Comparison of ENCODE assay signal across 27 cellular contexts in the genomic region with DNA sequence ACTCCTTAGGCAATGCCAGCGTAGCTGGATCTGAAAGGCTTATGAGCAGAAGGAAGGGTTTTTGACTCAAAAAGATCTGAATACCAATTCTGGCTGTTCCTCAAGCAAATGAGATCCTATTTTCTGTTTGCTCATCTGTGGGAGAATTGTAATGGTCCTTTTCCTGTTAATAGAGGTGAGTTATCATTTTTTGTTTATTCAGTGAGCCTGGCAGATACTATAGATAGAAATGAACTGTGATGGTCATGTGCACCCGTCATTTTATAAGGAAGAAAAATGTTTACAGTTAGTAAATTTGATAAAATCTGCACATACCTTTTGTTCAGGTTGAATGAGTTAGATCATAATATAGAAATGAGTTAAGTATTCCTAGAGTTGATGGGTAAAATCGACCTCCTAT.
A peak's percentile ranks its signal among the peaks of the same experiment; 100 is the strongest.
DNase-seq lines count a peak whose midpoint lies in the region; ATAC-seq, FAIRE-seq and TF ChIP-seq lines count a peak whose summit lies in the region.
"Had no signal": no experiment of that assay in that cellular context is flagged by ENCODE, and none has a peak within 500 bp of the region (broad histone marks: within the 10 kb centered on the region; RNA-seq: fewer than 3 reads in every experiment).

No MANE protein-coding gene starts in this region.

- POLR2A ChIA-PET in PC-3 (lab: Charles Lee; ENCODE audit: unreplicated experiment), result no interaction called here
- POLR2A ChIA-PET in GM12878 (lab: Charles Lee), result no interaction called here

- TF ChIP-seq RAD21 in GM12878 (IDR thresholded peaks at IDR 0.05; ENCODE audit: insufficient read depth, low read depth, low read length), result no peak

- H3K9ac ChIP-seq in PC-3 (ENCODE audit: low read length), result no peak overlapping the region
- no peak overlapping the region for H3K9ac ChIP-seq in GM12878 (ENCODE audit: control insufficient read depth, insufficient read depth, low read length)
- H3K9ac ChIP-seq: BLaER1 had no signal

- H3K79me2 ChIP-seq in PC-3 (ENCODE audit: low read length), result no peaks in the 10 kb centered on the region
- H3K79me2 ChIP-seq in GM12878 (ENCODE audit: control insufficient read depth, insufficient read depth, low read length), result no peaks in the 10 kb centered on the region

- no TSS peak for BruUV-seq in PC-3 (replicated peaks; lab: Mats Ljungman, UMichigan)
- no TSS peak for BruUV-seq in GM12878 (replicated peaks; lab: Mats Ljungman, UMichigan)

- no peaks in the 10 kb centered on the region for H3F3A ChIP-seq in PC-3 (ENCODE audit: low read length, unreplicated experiment)

- H3K27ac ChIP-seq in PC-3 (ENCODE audit: low read length), result no peak overlapping the region
- no peak overlapping the region for H3K27ac ChIP-seq in GM12878 (ENCODE audit: control insufficient read depth, insufficient read depth)
- H3K27ac ChIP-seq: BLaER1 had no signal

- H3K9me2 ChIP-seq in PC-3 (replicated peaks; ENCODE audit: low read length), result no peaks in the 10 kb centered on the region

- SMC1A ChIA-PET in GM12878 (lab: Charles Lee; ENCODE audit: uncharacterized antibody, unreplicated experiment), result interaction anchor here (0.6 kb wide), 1 partner anchor 85 kb away, joined by 3 read pairs; no protein-coding TSS in a partner anchor

- H3K36me3 ChIP-seq in PC-3 (ENCODE audit: low read depth, low read length), result no peaks in the 10 kb centered on the region
- peaks cover 0 to 5% of the 10 kb centered on the region in 2 experiments; a peak in 2 of 4 replicates for H3K36me3 ChIP-seq in GM12878 (ENCODE audit: control insufficient read depth in 2 of 2, insufficient read depth in 2 of 2, low read length in 1 of 2)

- CTCF ChIA-PET in PC-3 (lab: Charles Lee) (no interaction called here), GM12878 (lab: Yijun Ruan, JAX) (no interaction called here)

- in situ Hi-C loops in GM12878 (cut with MboI), result no loop called here

- TF ChIP-seq CTCF in LNCaP clone FGC (IDR thresholded peaks at IDR 0.05; ENCODE audit: control insufficient read depth, extremely low read depth, insufficient read depth), result no peak
- no peak for TF ChIP-seq CTCF in PC-3 (conservative IDR thresholded peaks at IDR 0.05; ENCODE audit: low read depth, low read length)
- TF ChIP-seq CTCF in GM12878 (IDR thresholded peaks at IDR 0.05 in 2 of 3, conservative IDR thresholded peaks at IDR 0.05 in 1 of 3; ENCODE audit: control insufficient read depth in 2 of 3, extremely low read depth in 1 of 3, insufficient read depth in 1 of 3, low read depth in 3 of 3, low read length in 3 of 3), result no peak

- TF ChIP-seq EP300 in GM12878 (IDR thresholded peaks at IDR 0.05; ENCODE audit: borderline replicate concordance in 1 of 2, control insufficient read depth in 1 of 2, low read depth in 2 of 2, low read length in 2 of 2), result no peak

- H2AFZ ChIP-seq in PC-3 (ENCODE audit: low read length) (no peak overlapping the region), GM12878 (ENCODE audit: control insufficient read depth, low read depth, low read length) (no peak overlapping the region)

- peak; percentile 77 for ATAC-seq in PC-3
- no peak for ATAC-seq in GM12878
- ATAC-seq in GM18502 (IDR thresholded peaks at IDR 0.05; ENCODE audit: poor library complexity, unreplicated experiment), result no peak
- ATAC-seq in HG03095 (IDR thresholded peaks at IDR 0.05; ENCODE audit: unreplicated experiment), result no peak

- peaks cover 6% of the 10 kb centered on the region; the same call in 1 of the 2 replicates for H3K4me1 ChIP-seq in PC-3 (ENCODE audit: insufficient read depth, low read length)
- no peaks in the 10 kb centered on the region for H3K4me1 ChIP-seq in GM12878 (ENCODE audit: control insufficient read depth, insufficient read depth, low read length)
- H3K4me1 ChIP-seq: BE2C, BLaER1 had no signal

- H4K20me1 ChIP-seq in PC-3 (ENCODE audit: low read length) (no peaks in the 10 kb centered on the region), GM12878 (ENCODE audit: control insufficient read depth, insufficient read depth) (no peaks in the 10 kb centered on the region)
- H4K20me1 ChIP-seq: BLaER1 had no signal

- TF ChIP-seq POLR2A in GM12878 (IDR thresholded peaks at IDR 0.05; ENCODE audit: low read depth, low read length), result no peak

- DNase-seq in LNCaP clone FGC (ENCODE audit: low read depth) (peak; percentile 62), NCI-H146 (lab: John Stamatoyannopoulos, UW) (peak; percentile 79), PC-3 (peak; percentile 8), GM12878 (ENCODE audit: low read depth, low spot score) (no peak), LoVo (ENCODE audit: low spot score) (no peak)
- no peak for DNase-seq in stimulated activated naive CD4-positive, alpha-beta T cell (lab: John Stamatoyannopoulos, UW)
- DNase-seq: 8988T; ACHN; BE2C; C1 segment of cervical spinal cord; CD4-positive, alpha-beta memory T cell; CD4-positive, CD25-positive, alpha-beta regulatory T cell; CD8-positive, alpha-beta memory T cell; COR-L47; DMS 273 treated with DMSO at 0.1 percent for 48 hours; DMS153; DMS53; DMS79; DND-41; EL; GDM1 had no signal

- WGBS in GM12878 (ENCODE audit: insufficient coverage, insufficient replicate concordance, low lambda C conversion rate, missing lambda C conversion rate), result 64% methylated on average over 3 of the region's 3 CpGs

- H3K9me3 ChIP-seq in PC-3 (ENCODE audit: low read length) (no peaks in the 10 kb centered on the region), GM12878 (replicated peaks; ENCODE audit: control insufficient read depth, insufficient read depth, low read length) (no peaks in the 10 kb centered on the region)
- H3K9me3 ChIP-seq: BE2C, BLaER1 had no signal

- RAD21 ChIA-PET in GM12878 (lab: Charles Lee; ENCODE audit: unreplicated experiment), result no interaction called here

- intact Hi-C loops in PC-3 (cut with micrococcal nuclease) (no loop called here), GM12878 (cut with micrococcal nuclease; ENCODE audit: unreplicated experiment) (no loop called here)

- H3K27me3 ChIP-seq in PC-3 (ENCODE audit: low read length), result no peaks in the 10 kb centered on the region
- no peaks in the 10 kb centered on the region for H3K27me3 ChIP-seq in GM12878 (replicated peaks in 1 of 2; ENCODE audit: control insufficient read depth in 2 of 2, insufficient read depth in 2 of 2, low read length in 1 of 2)
- H3K27me3 ChIP-seq: BE2C, BLaER1 had no signal

- no peak overlapping the region for H3K4me2 ChIP-seq in PC-3 (ENCODE audit: low read length)
- H3K4me2 ChIP-seq in GM12878 (ENCODE audit: control insufficient read depth, insufficient read depth), result no peak overlapping the region
- H3K4me2 ChIP-seq: BLaER1 had no signal

- H3K4me3 ChIP-seq in LNCaP clone FGC (ENCODE audit: low read depth, low read length) (no peak overlapping the region), PC-3 (ENCODE audit: low read length) (no peak overlapping the region), GM12878 (no peak overlapping the region)
- H3K4me3 ChIP-seq: BLaER1 had no signal

- FAIRE-seq in GM12878 (lab: Jason Lieb, UNC), result peak; percentile 13
- FAIRE-seq: A204.1, GM12891, GM19239 had no signal

TF ChIP-seq in GM12878, 131 proteins besides CTCF, POLR2A, EP300 and RAD21:
- no peak for TF ChIP-seq STAT1 (conservative IDR thresholded peaks at IDR 0.05)
- TF ChIP-seq RELA (IDR thresholded peaks at IDR 0.05; ENCODE audit: borderline replicate concordance, partially characterized antibody), result no peak
- TF ChIP-seq LARP7 (IDR thresholded peaks at IDR 0.05), result no peak
- no peak for TF ChIP-seq NRF1 (conservative IDR thresholded peaks at IDR 0.05; ENCODE audit: low read depth, low read length)
- TF ChIP-seq GABPA (IDR thresholded peaks at IDR 0.05; ENCODE audit: low read depth), result no peak
- no peak for TF ChIP-seq KDM1A (IDR thresholded peaks at IDR 0.05; ENCODE audit: borderline replicate concordance)
- no peak for TF ChIP-seq JUND (IDR thresholded peaks at IDR 0.05; ENCODE audit: low read depth, low read length)
- no peak for TF ChIP-seq PAX8 (IDR thresholded peaks at IDR 0.05)
- TF ChIP-seq ZNF622 (IDR thresholded peaks at IDR 0.05), result no peak
- TF ChIP-seq ESRRA (IDR thresholded peaks at IDR 0.05; ENCODE audit: low read length), result no peak
- no peak for TF ChIP-seq BRCA1 (IDR thresholded peaks at IDR 0.05; ENCODE audit: low read depth, low read length)
- TF ChIP-seq, protein P1, sequence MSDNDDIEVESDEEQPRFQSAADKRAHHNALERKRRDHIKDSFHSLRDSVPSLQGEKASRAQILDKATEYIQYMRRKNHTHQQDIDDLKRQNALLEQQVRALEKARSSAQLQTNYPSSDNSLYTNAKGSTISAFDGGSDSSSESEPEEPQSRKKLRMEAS (IDR thresholded peaks at IDR 0.05; ENCODE audit: low read depth, low read length), result no peak
- no peak for TF ChIP-seq SREBF2 (IDR thresholded peaks at IDR 0.05; ENCODE audit: low read length)

Comparison
In these comparisons a context has a peak if more than half of its experiments do, and no peak if none do; other contexts are left out.
1. DNase-seq: peak in LNCaP clone FGC (single experiment), NCI-H146 (single experiment) and PC-3 (single experiment); none in GM12878 (single experiment), LoVo (single experiment) and stimulated activated naive CD4-positive, alpha-beta T cell (0 of 6).